Comparison of ENCODE assay signal across 18 cellular contexts in the genomic region with DNA sequence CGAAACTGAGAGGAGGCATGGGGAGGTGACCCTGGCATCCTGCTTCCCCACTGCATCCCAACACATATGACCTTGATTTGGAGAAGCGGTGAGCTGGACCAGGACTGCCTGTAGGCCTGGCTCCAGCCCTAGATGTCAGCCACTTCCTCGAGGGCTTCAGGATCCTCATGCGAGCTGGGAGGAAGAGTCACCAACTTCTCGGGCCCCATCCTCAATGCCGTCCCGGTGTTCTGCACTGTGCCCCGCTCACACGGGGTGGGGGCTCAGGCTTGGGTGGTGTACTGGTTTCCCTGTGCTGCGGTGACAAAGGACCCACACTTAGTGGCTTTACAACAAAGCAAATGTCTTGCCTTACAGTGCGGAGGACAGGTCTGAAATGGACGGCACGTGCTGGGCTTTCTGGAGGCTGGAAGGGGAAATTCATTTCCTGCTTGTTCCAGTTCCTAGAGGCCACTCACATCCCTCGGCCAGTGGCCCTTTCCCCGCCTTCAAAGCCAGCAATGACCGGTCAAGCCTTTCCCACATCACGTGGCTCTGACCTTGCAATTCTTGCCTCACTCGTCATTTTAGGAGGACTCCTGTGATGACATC.
DNase-seq lines count a peak whose midpoint lies in the region; ATAC-seq and TF ChIP-seq lines count a peak whose summit lies in the region.
"Had no signal": no experiment of that assay in that cellular context is flagged by ENCODE, and none has a peak within 500 bp of the region (broad histone marks: within the 10 kb centered on the region; RNA-seq: fewer than 3 reads in every experiment).

No MANE protein-coding gene starts in this region.

- TF ChIP-seq CTCF in heart right ventricle (IDR thresholded peaks at IDR 0.05) (no peak), GM13976 (IDR thresholded peaks at IDR 0.05; ENCODE audit: borderline replicate concordance, control extremely low read depth, extremely low read depth, insufficient read depth, missing control alignments) (no peak)

- ATAC-seq in left ventricle myocardium superior, result no peak
- ATAC-seq in heart right ventricle, result no peak
- no peak for ATAC-seq in HG03378 (IDR thresholded peaks at IDR 0.05; ENCODE audit: unreplicated experiment)
- ATAC-seq: A549, Panc1 had no signal

- no peak overlapping the region for H3K27ac ChIP-seq in heart right ventricle
- H3K27ac ChIP-seq: A549, KMS-11 had no signal

- H3K9me3 ChIP-seq in heart right ventricle, result peaks cover 0 to 42% (median 12%) of the 10 kb centered on the region in 11 donors
- H3K9me3 ChIP-seq: Caco-2 had no signal

- intact Hi-C loops in left ventricle myocardium superior (cut with micrococcal nuclease) (no loop called here), heart right ventricle (cut with DNase I) (no loop called here), posterior vena cava (cut with DNase I) (no loop called here)

- in situ Hi-C loops in GM13976 (cut with MboI; ENCODE audit: low sequenced_read_pairs, unreplicated experiment), result no loop called here

- H3K4me3 ChIP-seq in heart right ventricle, result no peak overlapping the region
- H3K4me3 ChIP-seq: A549 had no signal

- H3K4me1 ChIP-seq in heart right ventricle, result no peaks in the 10 kb centered on the region
- H3K4me1 ChIP-seq: A549, Caco-2 had no signal

- no peaks in the 10 kb centered on the region for H3K36me3 ChIP-seq in heart right ventricle

- DNase-seq in left ventricle myocardium superior (peak; percentile 5), heart right ventricle (no peak), islet precursor cell (peak; percentile 42), posterior vena cava (ENCODE audit: low spot score) (peak; percentile 50), globus pallidus (ENCODE audit: low spot score) (no peak), GM13976 (ENCODE audit: low spot score) (no peak), NCI-H1694 treated with DMSO at 0.1 percent for 48 hours (lab: John Stamatoyannopoulos, UW) (no peak)
- DNase-seq: AML-193, NCI-H1092, NCI-H1694, NCI-H446, NCI-H774, SHP77 had no signal

- 87% methylated on average over 18 of the region's 18 CpGs for WGBS in heart right ventricle, 2 donors

- peaks cover 0 to 6% (median 0%) of the 10 kb centered on the region in 7 donors for H3K27me3 ChIP-seq in heart right ventricle

Comparison
In these comparisons a context has a peak if more than half of its experiments do, and no peak if none do; other contexts are left out.
1. DNase-seq: peak in left ventricle myocardium superior (single experiment), islet precursor cell (single experiment) and posterior vena cava (single experiment); none in heart right ventricle (0 of 2), globus pallidus (single experiment), GM13976 (single experiment) and NCI-H1694 treated with DMSO at 0.1 percent for 48 hours (single experiment).